8 cellular contexts compared by ENCODE assay signal in the genomic region with DNA sequence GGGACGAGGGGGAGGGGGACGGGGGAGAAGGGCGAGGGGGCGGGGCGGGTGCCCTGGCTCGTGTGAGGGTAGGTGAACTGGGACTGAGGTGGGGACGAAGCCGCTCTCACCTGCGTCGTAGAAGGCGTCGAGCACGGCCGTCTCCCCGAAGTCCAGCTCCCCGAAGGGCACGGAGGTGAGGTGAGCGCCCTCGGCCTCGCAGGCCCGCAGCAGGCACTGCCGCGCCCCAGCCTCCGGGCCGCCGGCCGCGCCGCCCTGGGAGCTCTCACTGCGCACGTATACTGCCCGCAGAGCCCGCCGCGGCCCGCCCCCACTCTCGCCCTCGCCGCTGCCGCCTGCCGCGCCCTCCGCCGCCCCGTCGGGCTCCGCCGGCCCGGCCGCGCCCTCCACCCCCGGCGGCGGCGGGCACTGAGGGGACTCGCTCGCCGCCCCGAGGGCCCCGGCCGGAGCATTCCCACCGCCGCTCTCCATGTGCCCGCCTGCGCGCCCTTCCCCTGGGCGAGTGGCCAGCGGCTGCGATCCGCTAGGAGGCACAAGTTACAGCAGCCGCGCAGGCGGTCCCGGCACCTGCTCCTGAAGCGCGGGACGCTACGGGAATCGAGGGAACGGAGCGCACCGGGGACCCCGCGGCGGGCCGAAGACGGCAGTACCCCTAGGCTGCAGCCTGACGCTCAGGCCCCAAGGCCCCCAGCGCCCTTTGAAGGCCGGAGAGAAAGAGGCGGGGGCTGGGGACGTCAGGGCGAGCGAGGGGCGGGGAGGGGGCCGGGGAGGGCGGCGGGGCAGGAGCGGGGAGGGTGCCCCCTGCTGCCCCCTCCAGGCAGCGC. TPM values are rescaled to one million over a fixed set of nuclear protein-coding genes. Genes with fewer than 3 reads are reported as not detected.
DNase-seq lines count a peak whose midpoint lies in the region; ATAC-seq, FAIRE-seq and TF ChIP-seq lines count a peak whose summit lies in the region.

A gene with protein sequence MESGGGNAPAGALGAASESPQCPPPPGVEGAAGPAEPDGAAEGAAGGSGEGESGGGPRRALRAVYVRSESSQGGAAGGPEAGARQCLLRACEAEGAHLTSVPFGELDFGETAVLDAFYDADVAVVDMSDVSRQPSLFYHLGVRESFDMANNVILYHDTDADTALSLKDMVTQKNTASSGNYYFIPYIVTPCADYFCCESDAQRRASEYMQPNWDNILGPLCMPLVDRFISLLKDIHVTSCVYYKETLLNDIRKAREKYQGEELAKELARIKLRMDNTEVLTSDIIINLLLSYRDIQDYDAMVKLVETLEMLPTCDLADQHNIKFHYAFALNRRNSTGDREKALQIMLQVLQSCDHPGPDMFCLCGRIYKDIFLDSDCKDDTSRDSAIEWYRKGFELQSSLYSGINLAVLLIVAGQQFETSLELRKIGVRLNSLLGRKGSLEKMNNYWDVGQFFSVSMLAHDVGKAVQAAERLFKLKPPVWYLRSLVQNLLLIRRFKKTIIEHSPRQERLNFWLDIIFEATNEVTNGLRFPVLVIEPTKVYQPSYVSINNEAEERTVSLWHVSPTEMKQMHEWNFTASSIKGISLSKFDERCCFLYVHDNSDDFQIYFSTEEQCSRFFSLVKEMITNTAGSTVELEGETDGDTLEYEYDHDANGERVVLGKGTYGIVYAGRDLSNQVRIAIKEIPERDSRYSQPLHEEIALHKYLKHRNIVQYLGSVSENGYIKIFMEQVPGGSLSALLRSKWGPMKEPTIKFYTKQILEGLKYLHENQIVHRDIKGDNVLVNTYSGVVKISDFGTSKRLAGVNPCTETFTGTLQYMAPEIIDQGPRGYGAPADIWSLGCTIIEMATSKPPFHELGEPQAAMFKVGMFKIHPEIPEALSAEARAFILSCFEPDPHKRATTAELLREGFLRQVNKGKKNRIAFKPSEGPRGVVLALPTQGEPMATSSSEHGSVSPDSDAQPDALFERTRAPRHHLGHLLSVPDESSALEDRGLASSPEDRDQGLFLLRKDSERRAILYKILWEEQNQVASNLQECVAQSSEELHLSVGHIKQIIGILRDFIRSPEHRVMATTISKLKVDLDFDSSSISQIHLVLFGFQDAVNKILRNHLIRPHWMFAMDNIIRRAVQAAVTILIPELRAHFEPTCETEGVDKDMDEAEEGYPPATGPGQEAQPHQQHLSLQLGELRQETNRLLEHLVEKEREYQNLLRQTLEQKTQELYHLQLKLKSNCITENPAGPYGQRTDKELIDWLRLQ (N-terminal part only) (minus strand): TSS at position 718 of the 824 bp plus-strand sequence. CDS start 247 bp downstream, at position 471.

- no peaks in the 10 kb centered on the region for H3K79me2 ChIP-seq in SK-N-SH (ENCODE audit: insufficient read depth)

- H3K27me3 Mint-ChIP-seq in effector memory CD8-positive, alpha-beta T cell: peaks cover 15 to 26% of the 10 kb centered on the region in 2 donors
- peaks cover 8 to 11% of the 10 kb centered on the region in 2 donors for H3K27me3 Mint-ChIP-seq in natural killer cell (ENCODE audit: low read depth in 2 of 2)

- H3K27me3 ChIP-seq in BLaER1 treated with 17β-estradiol and CSF1 and Interleukin-3, amounts not matched to agents 10 nM and 100 nM: peaks cover 0 to 11% (median 0%) of the 10 kb centered on the region in 11 experiments; a peak in 2 of 22 replicates
- peaks cover 12% of the 10 kb centered on the region; the same call in 1 of the 2 replicates for H3K27me3 ChIP-seq in SK-N-SH (ENCODE audit: insufficient read depth)

- peak; percentile 19 for TF ChIP-seq CTCF in GM20000 (IDR thresholded peaks at IDR 0.05; ENCODE audit: extremely low read depth, missing control alignments)
- no peak for TF ChIP-seq CTCF in SK-N-SH (IDR thresholded peaks at IDR 0.05)
- no peak for TF ChIP-seq CTCF in natural killer cell (IDR thresholded peaks at IDR 0.05)

- CTCF ChIA-PET in SK-N-SH (lab: Yijun Ruan, JAX): interaction anchor here (0.5 to 1.4 kb wide), 4 partner anchors 16 to 143 kb away, joined by 3 read pairs; no protein-coding TSS in a partner anchor

- H3K9me3 Mint-ChIP-seq in effector memory CD8-positive, alpha-beta T cell: no peaks in the 10 kb centered on the region
- H3K9me3 Mint-ChIP-seq in natural killer cell: no peaks in the 10 kb centered on the region

- peak within 1 kb of the TSS; percentile 53 to 69 (median 60) for H3K4me3 ChIP-seq in BLaER1 treated with 17β-estradiol and CSF1 and Interleukin-3, amounts not matched to agents 10 nM and 100 nM
- H3K4me3 ChIP-seq in SK-N-SH (ENCODE audit: low read depth in 2 of 2, low read length in 1 of 2): peak within 1 kb of the TSS in 1 of 2 experiments; percentile 25; a peak in 2 of 4 replicates

- no peak for TF ChIP-seq POLR2A in H54 (IDR thresholded peaks at IDR 0.05; ENCODE audit: low read depth, low read length)

- intact Hi-C loops in natural killer cell (cut with micrococcal nuclease): no loop called here

- POLR2A ChIA-PET in SK-N-SH (lab: Yijun Ruan, JAX): interaction anchor here (0.8 kb wide), 1 partner anchor 17 kb away, joined by 4 read pairs; no protein-coding TSS in a partner anchor

- FAIRE-seq in H54 (lab: Jason Lieb, UNC): no peak

- peaks cover 0 to 2% of the 10 kb centered on the region in 2 donors for H3K4me1 Mint-ChIP-seq in effector memory CD8-positive, alpha-beta T cell (ENCODE audit: low read depth in 2 of 2)
- H3K4me1 Mint-ChIP-seq in natural killer cell: no peaks in the 10 kb centered on the region

- H3K4me1 ChIP-seq in BLaER1 treated with 17β-estradiol and CSF1 and Interleukin-3, amounts not matched to agents 10 nM and 100 nM: peaks cover 0 to 3% (median 0%) of the 10 kb centered on the region in 10 experiments; a peak in 1 of 20 replicates
- H3K4me1 ChIP-seq in SK-N-SH (ENCODE audit: control insufficient read depth in 1 of 2, insufficient read depth in 2 of 2, low read depth in 1 of 2, low read length in 1 of 2): peaks cover 0 to 2% of the 10 kb centered on the region in 2 experiments; a peak in 1 of 4 replicates

- no peak within 1 kb of the TSS for H3K27ac Mint-ChIP-seq in effector memory CD8-positive, alpha-beta T cell
- no peak within 1 kb of the TSS for H3K27ac Mint-ChIP-seq in natural killer cell

- no peak for TF ChIP-seq EP300 in SK-N-SH (IDR thresholded peaks at IDR 0.05; ENCODE audit: borderline replicate concordance in 1 of 2, low read depth in 1 of 2, low read length in 1 of 2)

- peak within 1 kb of the TSS; percentile 35 to 76 (median 64); a peak in 19 of 22 replicates for H3K9ac ChIP-seq in BLaER1 treated with 17β-estradiol and CSF1 and Interleukin-3, amounts not matched to agents 10 nM and 100 nM
- H3K9ac ChIP-seq in SK-N-SH: no peak within 1 kb of the TSS

- peak within 1 kb of the TSS; percentile 64 to 80 (median 73) for H3K4me2 ChIP-seq in BLaER1 treated with 17β-estradiol and CSF1 and Interleukin-3, amounts not matched to agents 10 nM and 100 nM
- H3K4me2 ChIP-seq in SK-N-SH: peak within 1 kb of the TSS; percentile 37; the same call in 1 of the 2 replicates

- no peaks in the 10 kb centered on the region for H4K20me1 ChIP-seq in BLaER1 treated with 17β-estradiol and CSF1 and Interleukin-3, amounts not matched to agents 10 nM and 100 nM
- no peaks in the 10 kb centered on the region for H4K20me1 ChIP-seq in SK-N-SH (ENCODE audit: insufficient read depth)

- H2AFZ ChIP-seq in SK-N-SH (ENCODE audit: low read depth): no peak within 1 kb of the TSS

- 31% methylated on average over 11 of the region's 100 CpGs for WGBS in SK-N-SH (ENCODE audit: low lambda C conversion rate)

- no peaks in the 10 kb centered on the region for H3K9me2 ChIP-seq in SK-N-SH

- H3K27ac ChIP-seq in BLaER1 treated with 17β-estradiol and CSF1 and Interleukin-3, amounts not matched to agents 10 nM and 100 nM: peak within 1 kb of the TSS in 4 of 11 experiments; percentile 13 to 51 (median 37); a peak in 4 of 22 replicates
- no peak within 1 kb of the TSS for H3K27ac ChIP-seq in SK-N-SH (ENCODE audit: low read depth in 2 of 2, low read length in 1 of 2)

- no peaks in the 10 kb centered on the region for H3K36me3 ChIP-seq in BLaER1 treated with 17β-estradiol and CSF1 and Interleukin-3, amounts not matched to agents 10 nM and 100 nM
- H3K36me3 ChIP-seq in SK-N-SH (replicated peaks in 1 of 2; ENCODE audit: control insufficient read depth in 1 of 2, insufficient read depth in 2 of 2, low read length in 1 of 2): no peaks in the 10 kb centered on the region

- H3K36me3 Mint-ChIP-seq in effector memory CD8-positive, alpha-beta T cell (ENCODE audit: insufficient read depth): no peaks in the 10 kb centered on the region
- H3K36me3 Mint-ChIP-seq in natural killer cell: no peaks in the 10 kb centered on the region

- ATAC-seq in effector memory CD8-positive, alpha-beta T cell (replicated peaks): peak; percentile 78
- peak; percentile 41 to 71 (median 49) for ATAC-seq in natural killer cell

- no peak for TF ChIP-seq RAD21 in SK-N-SH (IDR thresholded peaks at IDR 0.05; ENCODE audit: low read length)

- peaks cover 0 to 11% (median 6%) of the 10 kb centered on the region in 11 experiments; a peak in 10 of 22 replicates for H3K9me3 ChIP-seq in BLaER1 treated with 17β-estradiol and CSF1 and Interleukin-3, amounts not matched to agents 10 nM and 100 nM (replicated peaks in 1 of 11)
- no peaks in the 10 kb centered on the region for H3K9me3 ChIP-seq in SK-N-SH

- peak within 1 kb of the TSS; percentile 46 to 70 for H3K4me3 Mint-ChIP-seq in effector memory CD8-positive, alpha-beta T cell
- H3K4me3 Mint-ChIP-seq in natural killer cell: peak within 1 kb of the TSS; percentile 69

- DNase-seq in GM20000 (ENCODE audit: low spot score) (peak; percentile 62), SK-N-SH (peak; percentile 74), natural killer cell (no peak), pons (ENCODE audit: low spot score) (no peak), GDM1 (lab: John Stamatoyannopoulos, UW) (no peak), H54 (ENCODE audit: insufficient read length, low spot score) (no peak)
- no peak for DNase-seq in effector memory CD8-positive, alpha-beta T cell

- no peaks in the 10 kb centered on the region for H3F3A ChIP-seq in SK-N-SH (replicated peaks; ENCODE audit: insufficient read depth)

TF ChIP-seq in SK-N-SH, 30 proteins besides CTCF, POLR2A, EP300 and RAD21 (continues in another document):
- TF ChIP-seq, protein P1, sequence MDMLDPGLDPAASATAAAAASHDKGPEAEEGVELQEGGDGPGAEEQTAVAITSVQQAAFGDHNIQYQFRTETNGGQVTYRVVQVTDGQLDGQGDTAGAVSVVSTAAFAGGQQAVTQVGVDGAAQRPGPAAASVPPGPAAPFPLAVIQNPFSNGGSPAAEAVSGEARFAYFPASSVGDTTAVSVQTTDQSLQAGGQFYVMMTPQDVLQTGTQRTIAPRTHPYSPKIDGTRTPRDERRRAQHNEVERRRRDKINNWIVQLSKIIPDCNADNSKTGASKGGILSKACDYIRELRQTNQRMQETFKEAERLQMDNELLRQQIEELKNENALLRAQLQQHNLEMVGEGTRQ (IDR thresholded peaks at IDR 0.05; ENCODE audit: borderline replicate concordance, low read depth, low read length): no peak
- TF ChIP-seq JUND (IDR thresholded peaks at IDR 0.05): no peak
- TF ChIP-seq TEAD4 (IDR thresholded peaks at IDR 0.05; ENCODE audit: borderline replicate concordance, insufficient read depth): no peak
- TF ChIP-seq MEF2A (IDR thresholded peaks at IDR 0.05; ENCODE audit: borderline replicate concordance, low read depth): no peak

RNA-seq across cellular contexts. Expression of the gene that starts here (rescaled TPM):
- polyA plus RNA-seq in SK-N-SH (2012; rRNA removed): 0.05 and 0.07 TPM in 2 replicates
- 0.05 TPM in 2 replicates for polyA plus RNA-seq in SK-N-SH (2012; cell fraction: cytosol; rRNA removed)
- 0.06 and 0.10 TPM in 2 replicates for polyA plus RNA-seq in SK-N-SH (2012; cell fraction: nucleus; rRNA removed)
- total RNA-seq in natural killer cell: under 1 TPM in 1 of 3 donors, not detected in 2; 0.18 TPM

Comparison
In these comparisons a context has a peak if more than half of its experiments do, and no peak if none do; other contexts are left out.
1. Peak in DNase-seq and H3K4me2 ChIP-seq in SK-N-SH; RNA of the gene not detected or under 1 TPM.
2. Peak in ATAC-seq in natural killer cell; RNA of the gene not detected or under 1 TPM.